ENCODE assay signal across 8 cellular contexts in genomic region chr10:26725837-26726727, GRCh38. TPM values are rescaled to one million over a fixed set of nuclear protein-coding genes. Genes with fewer than 3 reads are reported as not detected.
DNase-seq lines count a peak whose midpoint lies in the region; ATAC-seq and TF ChIP-seq lines count a peak whose summit lies in the region.

No MANE protein-coding gene starts in this region.

- H3K9me3 Mint-ChIP-seq in Caco-2 (ENCODE audit: unreplicated experiment): no peaks in the 10 kb centered on the region
- H3K9me3 Mint-ChIP-seq in naive thymus-derived CD4-positive, alpha-beta T cell: no peaks in the 10 kb centered on the region

- no peak overlapping the region for H3K4me3 Mint-ChIP-seq in Caco-2 (ENCODE audit: unreplicated experiment)
- H3K4me3 Mint-ChIP-seq in naive thymus-derived CD4-positive, alpha-beta T cell: no peak overlapping the region

- peak; percentile 88 to 93 for TF ChIP-seq CTCF in Caco-2 (IDR thresholded peaks at IDR 0.05; ENCODE audit: insufficient read depth in 1 of 2, low read depth in 1 of 2, low read length in 1 of 2, severe bottlenecking in 1 of 2, unreplicated experiment in 1 of 2)
- TF ChIP-seq CTCF in esophagus muscularis mucosa (IDR thresholded peaks at IDR 0.05): peak; percentile 69 to 75 (median 71)
- TF ChIP-seq CTCF in vagina (IDR thresholded peaks at IDR 0.05): peak; percentile 51 to 85 (median 64)

- no TSS peak for BruUV-seq in Caco-2 (replicated peaks; lab: Mats Ljungman, UMichigan)

- peaks cover 72% of the 10 kb centered on the region for H3K36me3 Mint-ChIP-seq in Caco-2 (ENCODE audit: insufficient read depth, unreplicated experiment)
- peaks cover 0 to 26% (median 12%) of the 10 kb centered on the region in 5 donors for H3K36me3 Mint-ChIP-seq in naive thymus-derived CD4-positive, alpha-beta T cell

- H3K4me1 Mint-ChIP-seq in Caco-2 (ENCODE audit: low read depth, unreplicated experiment): no peaks in the 10 kb centered on the region
- peaks cover 0 to 15% (median 6%) of the 10 kb centered on the region in 7 donors for H3K4me1 Mint-ChIP-seq in naive thymus-derived CD4-positive, alpha-beta T cell

- no peak for TF ChIP-seq EP300 in esophagus muscularis mucosa (IDR thresholded peaks at IDR 0.05)

- no peak overlapping the region for H3K27ac Mint-ChIP-seq in Caco-2 (ENCODE audit: unreplicated experiment)
- H3K27ac Mint-ChIP-seq in naive thymus-derived CD4-positive, alpha-beta T cell: peak overlapping the region in 1 of 9 donors; percentile 29

- intact Hi-C loops in Caco-2 (cut with micrococcal nuclease; ENCODE audit: unreplicated experiment) (loop anchor here (1.0 to 2.0 kb wide), 4 partner anchors 42 to 391 kb away; no protein-coding TSS in a partner anchor), esophagus muscularis mucosa (cut with DNase I) (loop anchor here (2.0 to 5.0 kb wide), 2 partner anchors 136 to 157 kb away; partner anchors contain the start of gene ABI1), vagina (cut with DNase I) (loop anchor here (5.0 kb wide), 1 partner anchor 161 kb away; no protein-coding TSS in a partner anchor)
- intact Hi-C loops in naive thymus-derived CD4-positive, alpha-beta T cell (cut with micrococcal nuclease): loop anchor here (1.0 to 5.0 kb wide), 10 partner anchors 34 to 999 kb away; no protein-coding TSS in a partner anchor

- POLR2A ChIA-PET in Caco-2 (lab: Charles Lee): no interaction called here
- POLR2A ChIA-PET in naive thymus-derived CD4-positive, alpha-beta T cell (lab: Charles Lee): interaction anchor here (0.6 to 1.1 kb wide), 3 partner anchors 9 to 120 kb away, joined by 3 read pairs; no protein-coding TSS in a partner anchor

- H3K36me3 ChIP-seq in Caco-2 (ENCODE audit: control insufficient read depth, insufficient read depth, low read length) (peaks cover 2% of the 10 kb centered on the region), esophagus muscularis mucosa (peaks cover 5 to 71% (median 46%) of the 10 kb centered on the region in 4 donors), vagina (peaks cover 0 to 10% of the 10 kb centered on the region in 2 donors)
- peaks cover 0 to 34% (median 0%) of the 10 kb centered on the region in 3 experiments for H3K36me3 ChIP-seq in naive thymus-derived CD4-positive, alpha-beta T cell (ENCODE audit: control insufficient read depth in 2 of 3, insufficient read depth in 3 of 3, low read length in 3 of 3)

- DNase-seq in Caco-2: peak in 1 of 2 experiments; percentile 69
- DNase-seq in NCI-H460 (ENCODE audit: extremely low read depth, low read depth): peak; percentile 38
- DNase-seq in activated CD4-positive, alpha-beta T cell treated with anti-CD3 and anti-CD28 coated beads, Interleukin-2, amount 50 U/mL, for 48 hours: peak; percentile 37 to 50
- no peak for DNase-seq in esophagus muscularis mucosa (ENCODE audit: extremely low spot score)
- peak; percentile 16 to 57 (median 45) for DNase-seq in naive thymus-derived CD4-positive, alpha-beta T cell
- DNase-seq in vagina (ENCODE audit: extremely low spot score in 2 of 2): no peak

- CTCF ChIA-PET in Caco-2 (lab: Charles Lee): interaction anchor here (0.6 to 1.5 kb wide), 20 partner anchors 9 to 160 kb away, joined by 3 to 57 read pairs (median 4); partner anchors contain the start of gene ABI1
- CTCF ChIA-PET in naive thymus-derived CD4-positive, alpha-beta T cell (lab: Charles Lee): interaction anchor here (0.5 to 3.9 kb wide), 18 partner anchors 9 to 640 kb away, joined by 3 to 56 read pairs (median 4); partner anchors contain the start of gene ABI1

- no peaks in the 10 kb centered on the region for H3K27me3 ChIP-seq in Caco-2 (replicated peaks; ENCODE audit: control insufficient read depth, insufficient read depth, low read length)
- H3K27me3 ChIP-seq in esophagus muscularis mucosa: no peaks in the 10 kb centered on the region
- no peaks in the 10 kb centered on the region for H3K27me3 ChIP-seq in naive thymus-derived CD4-positive, alpha-beta T cell (ENCODE audit: control insufficient read depth in 2 of 2, insufficient read depth in 2 of 2, low read length in 2 of 2)
- H3K27me3 ChIP-seq in vagina: no peaks in the 10 kb centered on the region

- H3K4me3 ChIP-seq in Caco-2 (ENCODE audit: low read depth, low read length) (no peak overlapping the region), esophagus muscularis mucosa (no peak overlapping the region), vagina (no peak overlapping the region)
- H3K4me3 ChIP-seq in naive thymus-derived CD4-positive, alpha-beta T cell (ENCODE audit: low read length): no peak overlapping the region

- TF ChIP-seq POLR2A in esophagus muscularis mucosa (IDR thresholded peaks at IDR 0.05; ENCODE audit: low read depth) (no peak), vagina (IDR thresholded peaks at IDR 0.05) (no peak)

- ATAC-seq in GM21786 (IDR thresholded peaks at IDR 0.05; ENCODE audit: unreplicated experiment) (peak; percentile 58), GM21723 (IDR thresholded peaks at IDR 0.05; ENCODE audit: unreplicated experiment) (no peak)
- peak; percentile 74 for ATAC-seq in naive thymus-derived CD4-positive, alpha-beta T cell

- H3K27ac ChIP-seq in esophagus muscularis mucosa (replicated peaks in 1 of 4): no peak overlapping the region
- H3K27ac ChIP-seq in naive thymus-derived CD4-positive, alpha-beta T cell (ENCODE audit: low read depth, low read length): no peak overlapping the region
- no peak overlapping the region for H3K27ac ChIP-seq in vagina

- no peaks in the 10 kb centered on the region for H3K4me1 ChIP-seq in Caco-2
- no peaks in the 10 kb centered on the region for H3K4me1 ChIP-seq in esophagus muscularis mucosa
- peaks cover 0 to 13% of the 10 kb centered on the region in 2 donors for H3K4me1 ChIP-seq in naive thymus-derived CD4-positive, alpha-beta T cell (ENCODE audit: control insufficient read depth in 2 of 2, insufficient read depth in 2 of 2, low read length in 2 of 2)
- no peaks in the 10 kb centered on the region for H3K4me1 ChIP-seq in vagina

- H3K9me3 ChIP-seq in Caco-2: no peaks in the 10 kb centered on the region
- no peaks in the 10 kb centered on the region for H3K9me3 ChIP-seq in esophagus muscularis mucosa
- H3K9me3 ChIP-seq in naive thymus-derived CD4-positive, alpha-beta T cell (ENCODE audit: control insufficient read depth in 2 of 3, low read length in 3 of 3): no peaks in the 10 kb centered on the region
- no peaks in the 10 kb centered on the region for H3K9me3 ChIP-seq in vagina

- 57% methylated on average over 8 of the region's 8 CpGs for WGBS in esophagus muscularis mucosa

- no peaks in the 10 kb centered on the region for H3K27me3 Mint-ChIP-seq in Caco-2 (ENCODE audit: insufficient read depth, unreplicated experiment)
- H3K27me3 Mint-ChIP-seq in naive thymus-derived CD4-positive, alpha-beta T cell: no peaks in the 10 kb centered on the region

RNA-seq across cellular contexts. Expression of gene PDSS1, which starts 28.6 kb away (rescaled TPM):
- total RNA-seq in Caco-2 (2022) (22.4 and 24.9 TPM in 2 replicates), esophagus muscularis mucosa (1 to 10 TPM; 1.7 to 5.0 (median 3.3) TPM), vagina (18.4 TPM)
- total RNA-seq in NCI-H460 (2014; rRNA removed; shearing (Covaris generic)): 14.4 and 16.2 TPM in 2 replicates
- polyA plus RNA-seq in NCI-H460 (2014; cell fraction: nucleus; rRNA removed): 27.0 and 40.8 TPM in 2 replicates
- 10 to 100 TPM in 1 of 5 experiments, 1 to 10 TPM in 4; 3.8 to 15.2 (median 4.7) TPM for total RNA-seq in naive thymus-derived CD4-positive, alpha-beta T cell
- 1 to 10 TPM; 3.9 to 6.5 TPM for polyA plus RNA-seq in naive thymus-derived CD4-positive, alpha-beta T cell

Comparison
In these comparisons a context has a peak if more than half of its experiments do, and no peak if none do; other contexts are left out.
1. DNase-seq: peak in NCI-H460 (single experiment), activated CD4-positive, alpha-beta T cell treated with anti-CD3 and anti-CD28 coated beads, Interleukin-2, amount 50 U/mL, for 48 hours (2 of 2) and naive thymus-derived CD4-positive, alpha-beta T cell (9 of 9); none in esophagus muscularis mucosa (single experiment) and vagina (0 of 2).
2. Peak in every context shown above with its lines, with median percentiles within 50 percentile points of each other: CTCF ChIP-seq.